In genomic region chr5:55187370-55187769, GRCh38 we compare ENCODE assay signal across 9 cellular contexts. TPM values are rescaled to one million over a fixed set of nuclear protein-coding genes. Genes with fewer than 3 reads are reported as not detected.
DNase-seq lines count a peak whose midpoint lies in the region; ATAC-seq and TF ChIP-seq lines count a peak whose summit lies in the region.
"Had no signal": no experiment of that assay in that cellular context is flagged by ENCODE, and none has a peak within 500 bp of the region (broad histone marks: within the 10 kb centered on the region; RNA-seq: fewer than 3 reads in every experiment).

No MANE protein-coding gene starts in this region.

- no peak overlapping the region; the same call in 1 of the 2 replicates for H3K4me2 ChIP-seq in OCI-LY3 (ENCODE audit: low read length)

- no peak overlapping the region for H2AFZ ChIP-seq in OCI-LY3 (ENCODE audit: low read depth, low read length)

- no peaks in the 10 kb centered on the region for H4K20me1 ChIP-seq in OCI-LY3 (ENCODE audit: insufficient read depth, low read length)

- no peak overlapping the region for H3K27ac ChIP-seq in OCI-LY3 (ENCODE audit: low read length)

- H3K36me3 ChIP-seq in OCI-LY3 (replicated peaks; ENCODE audit: low read depth, low read length): no peaks in the 10 kb centered on the region

- H3K79me2 ChIP-seq in OCI-LY3 (ENCODE audit: low read length): no peaks in the 10 kb centered on the region

- peak; percentile 1 to 11 for DNase-seq in AML-193 (lab: John Stamatoyannopoulos, UW)
- peak; percentile 45 for DNase-seq in HPDE6-E6E7 (ENCODE audit: extremely low spot score)
- DNase-seq in fibroblast of villous mesenchyme (ENCODE audit: low read depth): peak; percentile 23
- DNase-seq in germinal center (ENCODE audit: low spot score): no peak
- DNase-seq: stimulated activated CD4-positive, alpha-beta T cell treated with anti-CD3 and anti-CD28 coated beads, Interleukin-15, amount 100 ng/mL, for 24 hours had no signal

- TF ChIP-seq CTCF in OCI-LY3 (IDR thresholded peaks at IDR 0.05; ENCODE audit: low read depth, low read length): peak; percentile 43
- TF ChIP-seq CTCF in fibroblast of villous mesenchyme (IDR thresholded peaks at IDR 0.05; ENCODE audit: insufficient read depth, low read depth, low read length): peak; percentile 30

- H3K9me3 ChIP-seq in OCI-LY3 (ENCODE audit: insufficient read depth, low read length): no peaks in the 10 kb centered on the region

- no peak for ATAC-seq in HG03175 (IDR thresholded peaks at IDR 0.05; ENCODE audit: unreplicated experiment)
- ATAC-seq in GM18870 (IDR thresholded peaks at IDR 0.05; ENCODE audit: unreplicated experiment): no peak
- ATAC-seq in GM21515 (IDR thresholded peaks at IDR 0.05; ENCODE audit: unreplicated experiment): no peak

- H3K27me3 ChIP-seq in OCI-LY3 (ENCODE audit: low read depth, low read length): peaks cover 11% of the 10 kb centered on the region

- H3K4me1 ChIP-seq in OCI-LY3 (ENCODE audit: low read length): no peaks in the 10 kb centered on the region

- no peak overlapping the region for H3K4me3 ChIP-seq in OCI-LY3 (ENCODE audit: low read length)
- H3K4me3 ChIP-seq in fibroblast of villous mesenchyme (ENCODE audit: low read depth, low read length): no peak overlapping the region

- no peak overlapping the region for H3K9ac ChIP-seq in OCI-LY3 (ENCODE audit: low read length)

RNA-seq across cellular contexts. Expression of gene CDC20B, which starts 14.4 kb away (rescaled TPM):
- total RNA-seq in fibroblast of villous mesenchyme: not detected in 2 replicates

RNA-seq across cellular contexts. Expression of gene GPX8, which starts 27.4 kb away (rescaled TPM):
- 133 and 182 TPM in 2 replicates for total RNA-seq in fibroblast of villous mesenchyme

RNA-seq across cellular contexts. Expression of gene MCIDAS, which starts 39.7 kb away (rescaled TPM):
- not detected in 2 replicates for total RNA-seq in fibroblast of villous mesenchyme

RNA-seq across cellular contexts. Expression of gene CCNO, which starts 46.0 kb away (rescaled TPM):
- total RNA-seq in fibroblast of villous mesenchyme: 0.32 TPM in 1 of 2 replicates, not detected in the other
